In genomic region chr3:83738202-83738601, GRCh38 we compare ENCODE assay signal across 19 cellular contexts.
"Had no signal": no experiment of that assay in that cellular context is flagged by ENCODE, and none has a peak within 500 bp of the region (broad histone marks: within the 10 kb centered on the region; RNA-seq: fewer than 3 reads in every experiment).

No MANE protein-coding gene starts in this region.

- H3K27me3 ChIP-seq: brain microvascular endothelial cell, neutrophil had no signal

- ATAC-seq: activated T-helper 17 cell treated with anti-CD3 and anti-CD28 coated beads, Interleukin-2, amount 50 U/mL, for 72 hours; effector memory CD8-positive, alpha-beta T cell; natural killer cell; stimulated activated effector memory CD8-positive, alpha-beta T cell treated with anti-CD3 and anti-CD28 coated beads, Interleukin-12 subunit alpha, Interleukin-12 subunit beta, amount 100 ng/mL, for 72 hours had no signal

- H3K27ac ChIP-seq: brain microvascular endothelial cell, epithelial cell of prostate, neutrophil, parathyroid adenoma had no signal

- DNase-seq: activated CD4-positive, alpha-beta T cell treated with anti-CD3 and anti-CD28 coated beads, Interleukin-2, amount 50 U/mL, for 4 hours; activated CD4-positive, CD25-positive, alpha-beta regulatory T cell treated with anti-CD3 and anti-CD28 coated beads, Interleukin-2, amount 50 U/mL, for 72 hours; activated naive CD4-positive, alpha-beta T cell treated with Interleukin-2 at 50 U/mL for 16 hours; activated T-cell treated with anti-CD3 and anti-CD28 coated beads for 4 hours; anterior cingulate cortex; brain microvascular endothelial cell; cerebellar nuclear complex; effector memory CD8-positive, alpha-beta T cell; head of caudate nucleus; kidney glomerular epithelial cell; mesendoderm; natural killer cell; stimulated activated CD4-positive, alpha-beta T cell treated with anti-CD3 and anti-CD28 coated beads, Interleukin-12 subunit alpha, Interleukin-12 subunit beta, amount 100 ng/mL, for 4 hours; stimulated activated CD4-positive, alpha-beta T cell treated with anti-CD3 and anti-CD28 coated beads, Interleukin-2, amount 100 ng/mL, for 24 hours had no signal
